Comparison of ENCODE assay signal across 9 cellular contexts in the genomic region with DNA sequence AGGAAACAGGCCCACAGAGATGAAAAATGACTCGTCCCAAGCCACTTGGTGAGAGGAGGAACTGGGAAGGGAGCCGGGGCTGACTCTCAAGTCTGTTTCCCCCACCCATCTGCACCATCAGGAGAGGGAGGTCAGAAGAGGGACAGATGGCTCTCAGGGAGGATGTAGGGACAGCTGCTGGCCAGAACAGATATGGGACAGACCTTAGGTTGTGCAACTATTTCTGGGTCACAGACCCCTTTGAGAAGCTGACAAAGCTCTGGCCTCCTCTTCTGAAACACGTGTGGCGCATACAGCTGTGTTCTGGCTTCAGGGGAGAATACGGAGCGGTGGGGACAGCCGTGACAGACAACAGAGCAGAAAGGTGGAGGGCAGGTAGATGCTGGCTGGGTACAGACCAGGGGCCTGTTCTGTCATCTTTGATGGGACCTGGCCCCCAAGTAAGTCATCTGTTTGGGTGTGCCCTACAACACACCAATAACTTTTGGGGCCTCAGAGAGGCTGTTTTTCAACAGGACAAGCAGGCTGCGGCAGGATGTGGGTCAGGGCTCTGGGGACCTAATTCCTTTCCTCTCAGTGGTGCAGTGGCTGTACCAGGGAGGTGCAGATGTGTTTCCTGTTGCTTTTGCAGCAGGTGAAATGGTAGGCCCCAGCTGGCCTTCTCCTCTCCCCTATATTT. TPM values are rescaled to one million over a fixed set of nuclear protein-coding genes. Genes with fewer than 3 reads are reported as not detected.
DNase-seq lines count a peak whose midpoint lies in the region; ATAC-seq and TF ChIP-seq lines count a peak whose summit lies in the region.
"Had no signal": no experiment of that assay in that cellular context is flagged by ENCODE, and none has a peak within 500 bp of the region (broad histone marks: within the 10 kb centered on the region; RNA-seq: fewer than 3 reads in every experiment).

No MANE protein-coding gene starts in this region.

- peak overlapping the region in 1 of 5 experiments; percentile 36 for H3K4me3 Mint-ChIP-seq in brain
- no peak overlapping the region for H3K4me3 Mint-ChIP-seq in GM23338

- H3K4me2 ChIP-seq in DND-41 (ENCODE audit: insufficient read depth, low read length): peak overlapping the region; percentile 31
- H3K4me2 ChIP-seq in GM23338: no peak overlapping the region

- H3K9ac ChIP-seq in DND-41 (ENCODE audit: low read depth, low read length) (peak overlapping the region; percentile 45), skeletal muscle tissue (ENCODE audit: low read depth in 1 of 3, low read length in 3 of 3) (peak overlapping the region in 1 of 3 donors; percentile 27)

- DNase-seq in DND-41: peak; percentile 91
- DNase-seq in SJCRH30: peak; percentile 40 to 62
- DNase-seq in COLO829 (ENCODE audit: low spot score): no peak
- no peak for DNase-seq in GM23338 (ENCODE audit: low spot score)

- H3F3A ChIP-seq in GM23338 (replicated peaks; ENCODE audit: low read depth): no peaks in the 10 kb centered on the region

- H3K27me3 ChIP-seq in DND-41 (ENCODE audit: insufficient read depth, low read length, poor library complexity) (no peaks in the 10 kb centered on the region), SJCRH30 (no peaks in the 10 kb centered on the region), skeletal muscle tissue (ENCODE audit: control insufficient read depth in 3 of 3, insufficient read depth in 3 of 3, low read length in 3 of 3) (no peaks in the 10 kb centered on the region), GM23338 (ENCODE audit: insufficient read depth) (no peaks in the 10 kb centered on the region)

- H3K4me1 ChIP-seq in DND-41 (ENCODE audit: insufficient read depth, low read length) (peaks cover 82% of the 10 kb centered on the region), SJCRH30 (peaks cover 23% of the 10 kb centered on the region), skeletal muscle tissue (ENCODE audit: control insufficient read depth in 3 of 3, insufficient read depth in 3 of 3, low read length in 3 of 3) (peaks cover 54 to 93% (median 63%) of the 10 kb centered on the region in 3 donors), GM23338 (ENCODE audit: insufficient read depth) (peaks cover 12% of the 10 kb centered on the region; the same call in 1 of the 2 replicates)

- H3K27me3 Mint-ChIP-seq in brain: peaks cover 2% of the 10 kb centered on the region
- peaks cover 14% of the 10 kb centered on the region for H3K27me3 Mint-ChIP-seq in GM23338 (ENCODE audit: insufficient read depth, low read depth, poor library complexity)

- no peak overlapping the region for H2AFZ ChIP-seq in DND-41 (ENCODE audit: low read depth, low read length)
- H2AFZ ChIP-seq in GM23338: no peak overlapping the region

- ATAC-seq in DND-41 (ENCODE audit: insufficient read depth, low read depth) (peak; percentile 74), GM21528 (IDR thresholded peaks at IDR 0.05; ENCODE audit: low FRiP score, unreplicated experiment) (peak; percentile 39), GM19455 (IDR thresholded peaks at IDR 0.05; ENCODE audit: unreplicated experiment) (no peak), GM23338 (no peak)

- no peaks in the 10 kb centered on the region for H4K20me1 ChIP-seq in DND-41 (ENCODE audit: insufficient read depth, low read length)
- 0 out of 2 replicates have a peak, but pooled peaks cover 3% of the 10 kb centered on the region for H4K20me1 ChIP-seq in GM23338 (replicated peaks; ENCODE audit: insufficient read depth)

- H3K4me1 Mint-ChIP-seq in brain (peaks cover 61% of the 10 kb centered on the region), GM23338 (peaks cover 45% of the 10 kb centered on the region)

- H3K9me3 ChIP-seq in DND-41 (ENCODE audit: insufficient read depth, low read length, severe bottlenecking) (no peaks in the 10 kb centered on the region), SJCRH30 (replicated peaks) (no peaks in the 10 kb centered on the region), skeletal muscle tissue (ENCODE audit: control insufficient read depth in 3 of 3, low read length in 3 of 3) (no peaks in the 10 kb centered on the region)

- H3K36me3 Mint-ChIP-seq in brain (no peaks in the 10 kb centered on the region), GM23338 (ENCODE audit: low read depth) (no peaks in the 10 kb centered on the region; the same call in 2 of the 3 replicates)

- TF ChIP-seq CTCF in DND-41 (IDR thresholded peaks at IDR 0.05; ENCODE audit: borderline replicate concordance, extremely low read depth, low read length, poor library complexity, severe bottlenecking): peak; percentile 7
- TF ChIP-seq CTCF in brain (conservative IDR thresholded peaks at IDR 0.05): no peak
- TF ChIP-seq CTCF in GM23338 (conservative IDR thresholded peaks at IDR 0.05; ENCODE audit: low read depth in 2 of 2): no peak

- no peaks in the 10 kb centered on the region for H3K9me2 ChIP-seq in GM23338 (ENCODE audit: insufficient read depth)

- H3K79me2 ChIP-seq in DND-41 (ENCODE audit: insufficient read depth, low read length) (no peaks in the 10 kb centered on the region), GM23338 (replicated peaks; ENCODE audit: insufficient read depth) (no peaks in the 10 kb centered on the region)

- H3K4me3 ChIP-seq in DND-41 (ENCODE audit: low read depth in 1 of 2, low read length in 2 of 2) (peak overlapping the region in 1 of 2 experiments; percentile 1; a peak in 1 of 4 replicates), SJCRH30 (no peak overlapping the region), skeletal muscle tissue (ENCODE audit: low read length in 3 of 3) (peak overlapping the region in 1 of 3 donors; percentile 13), GM23338 (no peak overlapping the region)

- peak overlapping the region in 4 of 5 experiments; percentile 10 to 84 (median 50) for H3K27ac Mint-ChIP-seq in brain
- no peak overlapping the region for H3K27ac Mint-ChIP-seq in GM23338

- H3K27ac ChIP-seq in DND-41 (ENCODE audit: low read length): peak overlapping the region; percentile 93
- H3K27ac ChIP-seq in SJCRH30: peak overlapping the region; percentile 39
- H3K27ac ChIP-seq in skeletal muscle tissue (ENCODE audit: low read depth, low read length): peak overlapping the region; percentile 50
- no peak overlapping the region for H3K27ac ChIP-seq in GM23338 (ENCODE audit: low read depth)

- peaks cover 0 to 2% (median 0%) of the 10 kb centered on the region in 5 experiments for H3K9me3 Mint-ChIP-seq in brain
- H3K9me3 Mint-ChIP-seq in GM23338: no peaks in the 10 kb centered on the region

- peaks cover 23% of the 10 kb centered on the region for H3K36me3 ChIP-seq in DND-41 (ENCODE audit: insufficient read depth, low read length)
- H3K36me3 ChIP-seq in SJCRH30: no peaks in the 10 kb centered on the region
- H3K36me3 ChIP-seq in skeletal muscle tissue (ENCODE audit: control insufficient read depth in 3 of 3, insufficient read depth in 3 of 3, low read length in 3 of 3): peaks cover 0 to 2% (median 0%) of the 10 kb centered on the region in 3 donors
- H3K36me3 ChIP-seq in GM23338 (ENCODE audit: insufficient read depth): no peaks in the 10 kb centered on the region

TF ChIP-seq in GM23338, 12 proteins besides CTCF, POLR2A, EP300 and RAD21 (continues in another document):
- TF ChIP-seq STAT1 (IDR thresholded peaks at IDR 0.05; ENCODE audit: unreplicated experiment): no peak
- no peak for TF ChIP-seq REST (IDR thresholded peaks at IDR 0.05; ENCODE audit: unreplicated experiment)

RNA-seq across cellular contexts. Expression of gene SH3BGRL3, which starts 7.3 kb away (rescaled TPM):
- total RNA-seq in SJCRH30 (2014; rRNA removed; shearing (Covaris generic)): 41.5 and 43.4 TPM in 2 replicates
- polyA plus RNA-seq in brain (ENCODE audit: insufficient read depth, low read depth, low replicate concordance) (278 TPM), GM23338 (2016; fragmentation: Nextera tagmentation; extraction: Ambion mirVana) (370 and 378 TPM in 2 replicates)
- total RNA-seq in skeletal muscle tissue: 4.2 TPM
- total RNA-seq in GM23338 (2014; rRNA removed; shearing (Covaris generic)): 28.9 and 30.9 TPM in 2 replicates

RNA-seq across cellular contexts. Expression of gene UBXN11, which starts 19.3 kb away (rescaled TPM):
- total RNA-seq in SJCRH30 (2014; rRNA removed; shearing (Covaris generic)): 3.5 and 5.3 TPM in 2 replicates
- polyA plus RNA-seq in brain (ENCODE audit: insufficient read depth, low read depth, low replicate concordance) (31.6 TPM), GM23338 (2016; fragmentation: Nextera tagmentation; extraction: Ambion mirVana) (7.3 and 8.3 TPM in 2 replicates)
- 2.1 TPM for total RNA-seq in skeletal muscle tissue
- total RNA-seq in GM23338 (2014; rRNA removed; shearing (Covaris generic)): 8.0 and 9.4 TPM in 2 replicates

RNA-seq across cellular contexts. Expression of gene CD52, which starts 30.6 kb away (rescaled TPM):
- total RNA-seq in SJCRH30 (2014; rRNA removed; shearing (Covaris generic)): not detected in 2 replicates
- polyA plus RNA-seq in brain (ENCODE audit: insufficient read depth, low read depth, low replicate concordance) (3.6 TPM), GM23338 (2016; fragmentation: Nextera tagmentation; extraction: Ambion mirVana) (7.3 and 9.6 TPM in 2 replicates)
- not detected for total RNA-seq in skeletal muscle tissue
- not detected in 2 replicates for total RNA-seq in GM23338 (2014; rRNA removed; shearing (Covaris generic))
- total RNA-seq: bronchial epithelial cell had no signal

RNA-seq across cellular contexts. Expression of gene CEP85, which starts 53.2 kb away (rescaled TPM):
- total RNA-seq in SJCRH30 (2014; rRNA removed; shearing (Covaris generic)): 34.8 and 39.1 TPM in 2 replicates
- polyA plus RNA-seq in brain (ENCODE audit: insufficient read depth, low read depth, low replicate concordance): 32.8 TPM
- total RNA-seq in skeletal muscle tissue: 25.1 TPM
- 26.1 and 36.8 TPM in 2 replicates for total RNA-seq in GM23338 (2014; rRNA removed; shearing (Covaris generic))
- polyA plus RNA-seq in GM23338 (2016; fragmentation: Nextera tagmentation; extraction: Ambion mirVana): 11.6 and 12.8 TPM in 2 replicates

Comparison
In these comparisons a context has a peak if more than half of its experiments do, and no peak if none do; other contexts are left out.
1. ATAC-seq: peak in DND-41 (single experiment) and GM21528 (single experiment); none in GM19455 (single experiment) and GM23338 (single experiment).
2. DNase-seq: peak in DND-41 (single experiment) and SJCRH30 (2 of 2); none in COLO829 (single experiment) and GM23338 (single experiment).